Comparison of ENCODE assay signal across 18 cellular contexts in genomic region chr4:25032126-25032525, GRCh38. TPM values are rescaled to one million over a fixed set of nuclear protein-coding genes. Genes with fewer than 3 reads are reported as not detected.
DNase-seq lines count a peak whose midpoint lies in the region; ATAC-seq, FAIRE-seq and TF ChIP-seq lines count a peak whose summit lies in the region.
"Had no signal": no experiment of that assay in that cellular context is flagged by ENCODE, and none has a peak within 500 bp of the region (broad histone marks: within the 10 kb centered on the region; RNA-seq: fewer than 3 reads in every experiment).

No MANE protein-coding gene starts in this region.

- TF ChIP-seq POLR2A in K562 (conservative IDR thresholded peaks at IDR 0.05), result no peak

- TF ChIP-seq RAD21 in K562 (CRISPR knock-in tag; conservative IDR thresholded peaks at IDR 0.05 in 1 of 2, IDR thresholded peaks at IDR 0.05 in 1 of 2), result no peak

- peak; percentile 30 for DNase-seq in AG08396 (ENCODE audit: low spot score)
- no peak for DNase-seq in HFFc6
- no peak for DNase-seq in K562 (ENCODE audit: extremely low read depth in 1 of 4, low spot score in 3 of 4)
- no peak for DNase-seq in mesothelial cell of epicardium (ENCODE audit: low spot score in 2 of 2, unreplicated experiment in 2 of 2)
- DNase-seq in COR-L47 (lab: John Stamatoyannopoulos, UW), result no peak
- DNase-seq in activated CD4-positive, alpha-beta T cell treated with anti-CD3 and anti-CD28 coated beads, Interleukin-2, amount 50 U/mL, for 4 hours, result no peak
- DNase-seq in left ventricle myocardium inferior, result no peak
- DNase-seq: activated CD8-positive, alpha-beta memory T cell treated with anti-CD3 and anti-CD28 coated beads for 24 hours; adrenal gland; heart right ventricle; midbrain; NCI-H1417; stimulated activated CD4-positive, alpha-beta T cell treated with anti-CD3 and anti-CD28 coated beads, Interleukin-4, amount 100 ng/mL, for 1 hour; T-helper 1 cell had no signal

- no peaks in the 10 kb centered on the region for H3K36me3 ChIP-seq in K562 (ENCODE audit: control insufficient read depth, insufficient read depth, low read length)
- no peaks in the 10 kb centered on the region for H3K36me3 ChIP-seq in left ventricle myocardium inferior
- H3K36me3 ChIP-seq: adrenal gland, heart right ventricle had no signal

- H3K27me3 ChIP-seq in K562 (ENCODE audit: control insufficient read depth in 2 of 2, insufficient read depth in 2 of 2, low read length in 2 of 2) (peaks cover 29 to 54% of the 10 kb centered on the region in 2 experiments), left ventricle myocardium inferior (ENCODE audit: low read depth) (no peaks in the 10 kb centered on the region)

- H3K4me1 Mint-ChIP-seq in HFFc6 (ENCODE audit: low read depth), result no peaks in the 10 kb centered on the region
- H3K4me1 Mint-ChIP-seq in mesothelial cell of epicardium, result peaks cover 14% of the 10 kb centered on the region

- H3K27ac ChIP-seq in K562 (ENCODE audit: extremely low read depth, low read depth, low read length) (no peak overlapping the region), left ventricle myocardium inferior (replicated peaks) (no peak overlapping the region)
- H3K27ac ChIP-seq: adrenal gland, epithelial cell of prostate had no signal

- intact Hi-C loops in K562 (cut with micrococcal nuclease) (no loop called here), left ventricle myocardium inferior (cut with micrococcal nuclease) (no loop called here)

- no peaks in the 10 kb centered on the region for H3K79me2 ChIP-seq in K562 (ENCODE audit: control insufficient read depth, insufficient read depth, low read length)

- H3K36me3 Mint-ChIP-seq in HFFc6 (ENCODE audit: low read depth) (no peaks in the 10 kb centered on the region), mesothelial cell of epicardium (no peaks in the 10 kb centered on the region)

- POLR2A ChIA-PET in K562 (lab: Yijun Ruan, JAX), result interaction anchor here (0.6 to 0.7 kb wide), 2 partner anchors 8 to 292 kb away, joined by 3 read pairs; no protein-coding TSS in a partner anchor

- peaks cover 3% of the 10 kb centered on the region for H3K9me1 ChIP-seq in K562 (ENCODE audit: control insufficient read depth, insufficient read depth, low read length)

- BruUV-seq in K562 (replicated peaks; lab: Mats Ljungman, UMichigan), result no TSS peak

- H3K27ac Mint-ChIP-seq in HFFc6 (no peak overlapping the region), mesothelial cell of epicardium (no peak overlapping the region)

- H4K20me1 ChIP-seq in K562 (replicated peaks; ENCODE audit: control insufficient read depth, insufficient read depth, low read length), result no peaks in the 10 kb centered on the region

- ATAC-seq in K562, result no peak
- ATAC-seq in GM19452 (IDR thresholded peaks at IDR 0.05; ENCODE audit: unreplicated experiment), result no peak

- H3K4me1 ChIP-seq in K562 (replicated peaks in 1 of 2; ENCODE audit: control insufficient read depth in 2 of 2, insufficient read depth in 2 of 2, low read length in 2 of 2) (peaks cover 0 to 5% of the 10 kb centered on the region in 2 experiments; a peak in 2 of 5 replicates), left ventricle myocardium inferior (peaks cover 15% of the 10 kb centered on the region)

- no peak for TF ChIP-seq EP300 in K562 (IDR thresholded peaks at IDR 0.05; ENCODE audit: low read length)

- CTCF ChIA-PET in K562 (lab: Yijun Ruan, JAX; ENCODE audit: low intra/inter-chr PET ratio), result no interaction called here

- no peak overlapping the region for H3K4me2 ChIP-seq in K562 (ENCODE audit: insufficient read depth, low read length)

- in situ Hi-C loops in K562 (cut with MboI), result no loop called here

- WGBS in K562 (ENCODE audit: insufficient coverage, low coverage, missing lambda C conversion rate), result 15% methylated on average over 2 of the region's 2 CpGs

- no peak overlapping the region for H3K9ac ChIP-seq in K562 (ENCODE audit: insufficient read depth in 1 of 2, low read depth in 2 of 2, low read length in 2 of 2)

- no peak overlapping the region for H3K4me3 Mint-ChIP-seq in HFFc6
- peak overlapping the region; percentile 68 for H3K4me3 Mint-ChIP-seq in mesothelial cell of epicardium

- TF ChIP-seq CTCF in HFFc6 (IDR thresholded peaks at IDR 0.05) (peak; percentile 20; the same call in 1 of the 2 replicates), K562 (IDR thresholded peaks at IDR 0.05 in 2 of 3, conservative IDR thresholded peaks at IDR 0.05 in 1 of 3; ENCODE audit: insufficient read depth in 2 of 3, low read depth in 1 of 3, low read length in 3 of 3) (no peak), mesothelial cell of epicardium (IDR thresholded peaks at IDR 0.05; ENCODE audit: unreplicated experiment) (no peak), left ventricle myocardium inferior (IDR thresholded peaks at IDR 0.05; ENCODE audit: borderline replicate concordance) (no peak)

- H3K27me3 Mint-ChIP-seq in HFFc6 (ENCODE audit: insufficient read depth) (peaks cover 61% of the 10 kb centered on the region), mesothelial cell of epicardium (ENCODE audit: low read depth) (peaks cover 68% of the 10 kb centered on the region)

- no peak for FAIRE-seq in K562 (lab: Jason Lieb, UNC)
- FAIRE-seq: colon, islet of Langerhans had no signal

- H3K9me3 Mint-ChIP-seq in HFFc6 (no peaks in the 10 kb centered on the region), mesothelial cell of epicardium (peaks cover 8% of the 10 kb centered on the region)

- H2AFZ ChIP-seq in K562 (ENCODE audit: low read depth, low read length), result no peak overlapping the region

- H3K4me3 ChIP-seq in K562 (no peak overlapping the region), left ventricle myocardium inferior (no peak overlapping the region)

- H3K9me3 ChIP-seq in K562 (replicated peaks; ENCODE audit: control insufficient read depth, insufficient read depth, low read depth, low read length) (no peaks in the 10 kb centered on the region), left ventricle myocardium inferior (replicated peaks) (no peaks in the 10 kb centered on the region)
- H3K9me3 ChIP-seq: adrenal gland, heart right ventricle had no signal

TF ChIP-seq in K562, 482 proteins besides CTCF, POLR2A, EP300 and RAD21:
- TF ChIP-seq BRF2 (IDR thresholded peaks at IDR 0.05; ENCODE audit: borderline replicate concordance, insufficient read depth, insufficient read length) (no peak), ZNF316 (IDR thresholded peaks at IDR 0.05) (0 out of 2 replicates have a peak, but pooled peaks have one; percentile 1)

RNA-seq across cellular contexts. Expression of gene LGI2, which starts 1.4 kb away (rescaled TPM):
- total RNA-seq in HFFc6 (2021; fragmentation: NEBNext Ultra II Directional; extraction: Animal tissue kit (Norgen Biotek cat#: 25700)), result not detected
- not detected in 2 replicates for total RNA-seq in K562 (2011; cell fraction: chromatin; rRNA removed; ENCODE audit: low replicate concordance)
- total RNA-seq in K562 (2011; cell fraction: nucleolus; rRNA removed), result not detected in 2 replicates
- total RNA-seq in K562 (2011; cell fraction: nucleoplasm; rRNA removed), result not detected in 2 replicates
- total RNA-seq in K562 (2014; rRNA removed) (not detected in 2 replicates), K562 (2014; rRNA removed; fragmentation: Illumina TruSeq; extraction: Trizol) (not detected in 2 replicates), K562 (2015; rRNA removed; fragmentation: Illumina TruSeq; extraction: Trizol) (not detected in 2 replicates), K562 (2021) (0.04 and 0.07 TPM in 2 replicates), mesothelial cell of epicardium (4.0 to 4.5 TPM (median 4.1 TPM) in 3 replicates), left ventricle myocardium inferior (3.0 TPM)
- polyA plus RNA-seq in K562 (2011; rRNA removed) (0.03 TPM in 1 of 2 replicates, not detected in the other), K562 (2014; fragmentation: Illumina TruSeq; extraction: Trizol) (not detected in 2 replicates), K562 (2014; fragmentation: Nextera tagmentation; extraction: Ambion mirVana) (not detected), K562 (2014; rRNA removed) (not detected in 2 replicates)
- polyA plus RNA-seq in K562 (2011; cell fraction: cytosol; rRNA removed), result 0.01 TPM in 1 of 2 replicates, not detected in the other
- not detected in 2 replicates for polyA plus RNA-seq in K562 (2011; cell fraction: nucleus; rRNA removed)
- polyA plus RNA-seq in K562 (2012), result 0.01 TPM in 1 of 2 replicates, not detected in the other
- 0.18 TPM in 1 of 2 replicates, not detected in the other for polyA minus RNA-seq in K562 (2011; rRNA and poly(A)+ RNA removed)
- not detected in 2 replicates for polyA minus RNA-seq in K562 (2011; cell fraction: cytosol; rRNA and poly(A)+ RNA removed)
- not detected in 2 replicates for polyA minus RNA-seq in K562 (2011; cell fraction: nucleus; rRNA and poly(A)+ RNA removed)
